1 cellular context compared by ENCODE assay signal in the genomic region with DNA sequence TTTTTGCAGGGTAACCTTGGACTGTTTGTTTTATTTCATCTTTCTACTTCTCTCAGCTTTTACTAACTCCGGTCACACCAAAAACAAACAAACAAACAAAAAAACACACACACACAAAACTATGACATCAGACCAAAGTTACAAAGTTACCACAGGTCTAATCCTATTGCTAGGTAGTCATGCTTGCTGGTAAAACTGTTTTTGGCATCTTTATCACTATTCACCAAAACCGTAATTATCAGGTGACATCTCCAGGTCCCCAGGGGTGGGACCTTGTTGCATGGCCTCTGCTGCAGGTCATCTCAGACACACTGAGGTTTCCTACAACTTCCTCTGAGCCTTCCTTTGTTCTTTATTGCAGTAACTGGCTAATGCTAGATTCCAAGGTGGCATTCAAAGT.
TF ChIP-seq lines count a peak whose summit lies in the region.

No MANE protein-coding gene starts in this region.

TF ChIP-seq in HepG2, 621 proteins besides CTCF, POLR2A, EP300 and RAD21 (continued from another document and continues in another):
- TF ChIP-seq, protein P1, sequence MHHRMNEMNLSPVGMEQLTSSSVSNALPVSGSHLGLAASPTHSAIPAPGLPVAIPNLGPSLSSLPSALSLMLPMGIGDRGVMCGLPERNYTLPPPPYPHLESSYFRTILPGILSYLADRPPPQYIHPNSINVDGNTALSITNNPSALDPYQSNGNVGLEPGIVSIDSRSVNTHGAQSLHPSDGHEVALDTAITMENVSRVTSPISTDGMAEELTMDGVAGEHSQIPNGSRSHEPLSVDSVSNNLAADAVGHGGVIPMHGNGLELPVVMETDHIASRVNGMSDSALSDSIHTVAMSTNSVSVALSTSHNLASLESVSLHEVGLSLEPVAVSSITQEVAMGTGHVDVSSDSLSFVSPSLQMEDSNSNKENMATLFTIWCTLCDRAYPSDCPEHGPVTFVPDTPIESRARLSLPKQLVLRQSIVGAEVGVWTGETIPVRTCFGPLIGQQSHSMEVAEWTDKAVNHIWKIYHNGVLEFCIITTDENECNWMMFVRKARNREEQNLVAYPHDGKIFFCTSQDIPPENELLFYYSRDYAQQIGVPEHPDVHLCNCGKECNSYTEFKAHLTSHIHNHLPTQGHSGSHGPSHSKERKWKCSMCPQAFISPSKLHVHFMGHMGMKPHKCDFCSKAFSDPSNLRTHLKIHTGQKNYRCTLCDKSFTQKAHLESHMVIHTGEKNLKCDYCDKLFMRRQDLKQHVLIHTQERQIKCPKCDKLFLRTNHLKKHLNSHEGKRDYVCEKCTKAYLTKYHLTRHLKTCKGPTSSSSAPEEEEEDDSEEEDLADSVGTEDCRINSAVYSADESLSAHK (CRISPR knock-in tag; IDR thresholded peaks at IDR 0.05; ENCODE audit: borderline replicate concordance): no peak
- TF ChIP-seq TEAD3 (CRISPR knock-in tag; optimal IDR thresholded peaks at IDR 0.05; ENCODE audit: borderline replicate concordance) (peak; percentile 51), HES4 (CRISPR knock-in tag; IDR thresholded peaks at IDR 0.05; ENCODE audit: borderline replicate concordance) (no peak), HMG20A (CRISPR knock-in tag; IDR thresholded peaks at IDR 0.05; ENCODE audit: borderline replicate concordance) (peak; percentile 17; the same call in 1 of the 2 replicates), DMAP1 (CRISPR knock-in tag; IDR thresholded peaks at IDR 0.05) (no peak), ZNF292 (CRISPR knock-in tag; IDR thresholded peaks at IDR 0.05; ENCODE audit: borderline replicate concordance, low read depth) (no peak), CREB1 (IDR thresholded peaks at IDR 0.05) (peak; percentile 48), CREB1 (CRISPR knock-in tag; IDR thresholded peaks at IDR 0.05) (no peak), SSRP1 (CRISPR knock-in tag; IDR thresholded peaks at IDR 0.05) (no peak), FOXP1 (IDR thresholded peaks at IDR 0.05) (no peak), FOXP1 (CRISPR knock-in tag; IDR thresholded peaks at IDR 0.05) (peak; percentile 71), RBM39 (IDR thresholded peaks at IDR 0.05; ENCODE audit: low read depth, low read length, poor library complexity, severe bottlenecking) (no peak), ZNF678 (CRISPR knock-in tag; IDR thresholded peaks at IDR 0.05) (no peak), NFKBIZ (CRISPR knock-in tag; IDR thresholded peaks at IDR 0.05) (no peak), POGZ (CRISPR knock-in tag; IDR thresholded peaks at IDR 0.05) (peak; percentile 66; the same call in 1 of the 2 replicates), ZNF30 (CRISPR knock-in tag; IDR thresholded peaks at IDR 0.05) (no peak), SATB2 (CRISPR knock-in tag; IDR thresholded peaks at IDR 0.05) (no peak), ZNF776 (CRISPR knock-in tag; IDR thresholded peaks at IDR 0.05) (no peak), EZH2 (conservative IDR thresholded peaks at IDR 0.05; ENCODE audit: low read depth, low read length) (no peak), RXRA (CRISPR knock-in tag; IDR thresholded peaks at IDR 0.05) (no peak), YEATS2 (CRISPR knock-in tag; IDR thresholded peaks at IDR 0.05; ENCODE audit: borderline replicate concordance) (no peak), ZNF589 (CRISPR knock-in tag; conservative IDR thresholded peaks at IDR 0.05) (no peak), ZNF331 (CRISPR knock-in tag; IDR thresholded peaks at IDR 0.05) (no peak), HOXA5 (CRISPR knock-in tag; IDR thresholded peaks at IDR 0.05) (no peak), HDAC2 (CRISPR knock-in tag; IDR thresholded peaks at IDR 0.05) (no peak), RAD51 (IDR thresholded peaks at IDR 0.05; ENCODE audit: borderline replicate concordance) (no peak), ZMYM2 (CRISPR knock-in tag; IDR thresholded peaks at IDR 0.05) (no peak), FOXK1 (CRISPR knock-in tag; IDR thresholded peaks at IDR 0.05; ENCODE audit: borderline replicate concordance, low read depth) (no peak), ZNF333 (CRISPR knock-in tag; IDR thresholded peaks at IDR 0.05; ENCODE audit: borderline replicate concordance) (no peak), MEF2D (CRISPR knock-in tag; IDR thresholded peaks at IDR 0.05) (no peak), ZNF33A (CRISPR knock-in tag; IDR thresholded peaks at IDR 0.05; ENCODE audit: borderline replicate concordance) (no peak), POLR2G (IDR thresholded peaks at IDR 0.05; ENCODE audit: low read depth, low read length) (no peak), FOSL2 (CRISPR knock-in tag; IDR thresholded peaks at IDR 0.05) (peak; percentile 16; the same call in 1 of the 2 replicates), ATF7-NPFF (CRISPR knock-in tag; IDR thresholded peaks at IDR 0.05; ENCODE audit: low read depth) (no peak), GTF2F1 (IDR thresholded peaks at IDR 0.05; ENCODE audit: low read length) (no peak)
- TF ChIP-seq, protein P2, sequence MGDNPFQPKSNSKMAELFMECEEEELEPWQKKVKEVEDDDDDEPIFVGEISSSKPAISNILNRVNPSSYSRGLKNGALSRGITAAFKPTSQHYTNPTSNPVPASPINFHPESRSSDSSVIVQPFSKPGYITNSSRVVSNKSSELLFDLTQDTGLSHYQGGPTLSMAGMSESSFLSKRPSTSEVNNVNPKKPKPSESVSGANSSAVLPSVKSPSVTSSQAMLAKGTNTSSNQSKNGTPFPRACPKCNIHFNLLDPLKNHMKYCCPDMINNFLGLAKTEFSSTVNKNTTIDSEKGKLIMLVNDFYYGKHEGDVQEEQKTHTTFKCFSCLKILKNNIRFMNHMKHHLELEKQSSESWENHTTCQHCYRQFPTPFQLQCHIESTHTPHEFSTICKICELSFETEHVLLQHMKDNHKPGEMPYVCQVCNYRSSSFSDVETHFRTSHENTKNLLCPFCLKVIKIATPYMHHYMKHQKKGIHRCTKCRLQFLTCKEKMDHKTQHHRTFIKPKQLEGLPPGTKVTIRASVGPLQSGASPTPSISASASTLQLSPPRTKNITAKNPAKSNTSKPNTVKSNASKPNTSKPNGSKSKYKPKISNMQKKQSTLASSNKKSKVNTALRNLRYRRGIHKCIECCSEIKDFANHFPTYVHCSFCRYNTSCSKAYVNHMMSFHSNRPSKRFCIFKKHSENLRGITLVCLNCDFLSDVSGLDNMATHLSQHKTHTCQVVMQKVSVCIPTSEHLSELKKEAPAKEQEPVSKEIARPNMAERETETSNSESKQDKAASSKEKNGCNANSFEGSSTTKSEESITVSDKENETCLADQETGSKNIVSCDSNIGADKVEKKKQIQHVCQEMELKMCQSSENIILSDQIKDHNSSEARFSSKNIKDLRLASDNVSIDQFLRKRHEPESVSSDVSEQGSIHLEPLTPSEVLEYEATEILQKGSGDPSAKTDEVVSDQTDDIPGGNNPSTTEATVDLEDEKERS (CRISPR knock-in tag; IDR thresholded peaks at IDR 0.05): no peak
- TF ChIP-seq, protein P3, sequence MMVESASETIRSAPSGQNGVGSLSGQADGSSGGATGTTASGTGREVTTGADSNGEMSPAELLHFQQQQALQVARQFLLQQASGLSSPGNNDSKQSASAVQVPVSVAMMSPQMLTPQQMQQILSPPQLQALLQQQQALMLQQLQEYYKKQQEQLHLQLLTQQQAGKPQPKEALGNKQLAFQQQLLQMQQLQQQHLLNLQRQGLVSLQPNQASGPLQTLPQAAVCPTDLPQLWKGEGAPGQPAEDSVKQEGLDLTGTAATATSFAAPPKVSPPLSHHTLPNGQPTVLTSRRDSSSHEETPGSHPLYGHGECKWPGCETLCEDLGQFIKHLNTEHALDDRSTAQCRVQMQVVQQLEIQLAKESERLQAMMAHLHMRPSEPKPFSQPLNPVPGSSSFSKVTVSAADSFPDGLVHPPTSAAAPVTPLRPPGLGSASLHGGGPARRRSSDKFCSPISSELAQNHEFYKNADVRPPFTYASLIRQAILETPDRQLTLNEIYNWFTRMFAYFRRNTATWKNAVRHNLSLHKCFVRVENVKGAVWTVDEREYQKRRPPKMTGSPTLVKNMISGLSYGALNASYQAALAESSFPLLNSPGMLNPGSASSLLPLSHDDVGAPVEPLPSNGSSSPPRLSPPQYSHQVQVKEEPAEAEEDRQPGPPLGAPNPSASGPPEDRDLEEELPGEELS (CRISPR knock-in tag; IDR thresholded peaks at IDR 0.05): 0 out of 2 replicates have a peak, but pooled peaks have one; percentile 14
- TF ChIP-seq, protein P4, sequence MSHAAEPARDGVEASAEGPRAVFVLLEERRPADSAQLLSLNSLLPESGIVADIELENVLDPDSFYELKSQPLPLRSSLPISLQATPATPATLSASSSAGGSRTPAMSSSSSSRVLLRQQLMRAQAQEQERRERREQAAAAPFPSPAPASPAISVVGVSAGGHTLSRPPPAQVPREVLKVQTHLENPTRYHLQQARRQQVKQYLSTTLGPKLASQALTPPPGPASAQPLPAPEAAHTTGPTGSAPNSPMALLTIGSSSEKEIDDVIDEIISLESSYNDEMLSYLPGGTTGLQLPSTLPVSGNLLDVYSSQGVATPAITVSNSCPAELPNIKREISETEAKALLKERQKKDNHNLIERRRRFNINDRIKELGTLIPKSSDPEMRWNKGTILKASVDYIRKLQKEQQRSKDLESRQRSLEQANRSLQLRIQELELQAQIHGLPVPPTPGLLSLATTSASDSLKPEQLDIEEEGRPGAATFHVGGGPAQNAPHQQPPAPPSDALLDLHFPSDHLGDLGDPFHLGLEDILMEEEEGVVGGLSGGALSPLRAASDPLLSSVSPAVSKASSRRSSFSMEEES (CRISPR knock-in tag; IDR thresholded peaks at IDR 0.05): no peak; the same call in 1 of the 2 replicates
- TF ChIP-seq, protein P5, sequence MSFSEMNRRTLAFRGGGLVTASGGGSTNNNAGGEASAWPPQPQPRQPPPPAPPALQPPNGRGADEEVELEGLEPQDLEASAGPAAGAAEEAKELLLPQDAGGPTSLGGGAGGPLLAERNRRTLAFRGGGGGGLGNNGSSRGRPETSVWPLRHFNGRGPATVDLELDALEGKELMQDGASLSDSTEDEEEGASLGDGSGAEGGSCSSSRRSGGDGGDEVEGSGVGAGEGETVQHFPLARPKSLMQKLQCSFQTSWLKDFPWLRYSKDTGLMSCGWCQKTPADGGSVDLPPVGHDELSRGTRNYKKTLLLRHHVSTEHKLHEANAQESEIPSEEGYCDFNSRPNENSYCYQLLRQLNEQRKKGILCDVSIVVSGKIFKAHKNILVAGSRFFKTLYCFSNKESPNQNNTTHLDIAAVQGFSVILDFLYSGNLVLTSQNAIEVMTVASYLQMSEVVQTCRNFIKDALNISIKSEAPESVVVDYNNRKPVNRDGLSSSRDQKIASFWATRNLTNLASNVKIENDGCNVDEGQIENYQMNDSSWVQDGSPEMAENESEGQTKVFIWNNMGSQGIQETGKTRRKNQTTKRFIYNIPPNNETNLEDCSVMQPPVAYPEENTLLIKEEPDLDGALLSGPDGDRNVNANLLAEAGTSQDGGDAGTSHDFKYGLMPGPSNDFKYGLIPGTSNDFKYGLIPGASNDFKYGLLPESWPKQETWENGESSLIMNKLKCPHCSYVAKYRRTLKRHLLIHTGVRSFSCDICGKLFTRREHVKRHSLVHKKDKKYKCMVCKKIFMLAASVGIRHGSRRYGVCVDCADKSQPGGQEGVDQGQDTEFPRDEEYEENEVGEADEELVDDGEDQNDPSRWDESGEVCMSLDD (CRISPR knock-in tag; IDR thresholded peaks at IDR 0.05; ENCODE audit: borderline replicate concordance): no peak
- TF ChIP-seq, protein P6, sequence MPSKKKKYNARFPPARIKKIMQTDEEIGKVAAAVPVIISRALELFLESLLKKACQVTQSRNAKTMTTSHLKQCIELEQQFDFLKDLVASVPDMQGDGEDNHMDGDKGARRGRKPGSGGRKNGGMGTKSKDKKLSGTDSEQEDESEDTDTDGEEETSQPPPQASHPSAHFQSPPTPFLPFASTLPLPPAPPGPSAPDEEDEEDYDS (CRISPR knock-in tag; IDR thresholded peaks at IDR 0.05): no peak
- TF ChIP-seq, protein P7, sequence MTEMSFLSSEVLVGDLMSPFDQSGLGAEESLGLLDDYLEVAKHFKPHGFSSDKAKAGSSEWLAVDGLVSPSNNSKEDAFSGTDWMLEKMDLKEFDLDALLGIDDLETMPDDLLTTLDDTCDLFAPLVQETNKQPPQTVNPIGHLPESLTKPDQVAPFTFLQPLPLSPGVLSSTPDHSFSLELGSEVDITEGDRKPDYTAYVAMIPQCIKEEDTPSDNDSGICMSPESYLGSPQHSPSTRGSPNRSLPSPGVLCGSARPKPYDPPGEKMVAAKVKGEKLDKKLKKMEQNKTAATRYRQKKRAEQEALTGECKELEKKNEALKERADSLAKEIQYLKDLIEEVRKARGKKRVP (CRISPR knock-in tag; IDR thresholded peaks at IDR 0.05): peak in 1 of 2 experiments; percentile 72; a peak in 1 of 4 replicates
- TF ChIP-seq, protein P8, sequence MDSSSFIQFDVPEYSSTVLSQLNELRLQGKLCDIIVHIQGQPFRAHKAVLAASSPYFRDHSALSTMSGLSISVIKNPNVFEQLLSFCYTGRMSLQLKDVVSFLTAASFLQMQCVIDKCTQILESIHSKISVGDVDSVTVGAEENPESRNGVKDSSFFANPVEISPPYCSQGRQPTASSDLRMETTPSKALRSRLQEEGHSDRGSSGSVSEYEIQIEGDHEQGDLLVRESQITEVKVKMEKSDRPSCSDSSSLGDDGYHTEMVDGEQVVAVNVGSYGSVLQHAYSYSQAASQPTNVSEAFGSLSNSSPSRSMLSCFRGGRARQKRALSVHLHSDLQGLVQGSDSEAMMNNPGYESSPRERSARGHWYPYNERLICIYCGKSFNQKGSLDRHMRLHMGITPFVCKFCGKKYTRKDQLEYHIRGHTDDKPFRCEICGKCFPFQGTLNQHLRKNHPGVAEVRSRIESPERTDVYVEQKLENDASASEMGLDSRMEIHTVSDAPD (CRISPR knock-in tag; IDR thresholded peaks at IDR 0.05): 0 out of 2 replicates have a peak, but pooled peaks have one; percentile 25
- TF ChIP-seq, protein P9, sequence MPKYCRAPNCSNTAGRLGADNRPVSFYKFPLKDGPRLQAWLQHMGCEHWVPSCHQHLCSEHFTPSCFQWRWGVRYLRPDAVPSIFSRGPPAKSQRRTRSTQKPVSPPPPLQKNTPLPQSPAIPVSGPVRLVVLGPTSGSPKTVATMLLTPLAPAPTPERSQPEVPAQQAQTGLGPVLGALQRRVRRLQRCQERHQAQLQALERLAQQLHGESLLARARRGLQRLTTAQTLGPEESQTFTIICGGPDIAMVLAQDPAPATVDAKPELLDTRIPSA (CRISPR knock-in tag; IDR thresholded peaks at IDR 0.05; ENCODE audit: borderline replicate concordance): no peak
- TF ChIP-seq, protein P10, sequence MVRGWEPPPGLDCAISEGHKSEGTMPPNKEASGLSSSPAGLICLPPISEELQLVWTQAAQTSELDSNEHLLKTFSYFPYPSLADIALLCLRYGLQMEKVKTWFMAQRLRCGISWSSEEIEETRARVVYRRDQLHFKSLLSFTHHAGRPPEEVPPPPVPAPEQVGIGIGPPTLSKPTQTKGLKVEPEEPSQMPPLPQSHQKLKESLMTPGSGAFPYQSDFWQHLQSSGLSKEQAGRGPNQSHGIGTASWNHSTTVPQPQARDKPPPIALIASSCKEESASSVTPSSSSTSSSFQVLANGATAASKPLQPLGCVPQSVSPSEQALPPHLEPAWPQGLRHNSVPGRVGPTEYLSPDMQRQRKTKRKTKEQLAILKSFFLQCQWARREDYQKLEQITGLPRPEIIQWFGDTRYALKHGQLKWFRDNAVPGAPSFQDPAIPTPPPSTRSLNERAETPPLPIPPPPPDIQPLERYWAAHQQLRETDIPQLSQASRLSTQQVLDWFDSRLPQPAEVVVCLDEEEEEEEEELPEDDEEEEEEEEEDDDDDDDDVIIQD (CRISPR knock-in tag; IDR thresholded peaks at IDR 0.05; ENCODE audit: low read depth): peak; percentile 73
